Comparison of ENCODE assay signal across 8 cellular contexts in the genomic region with DNA sequence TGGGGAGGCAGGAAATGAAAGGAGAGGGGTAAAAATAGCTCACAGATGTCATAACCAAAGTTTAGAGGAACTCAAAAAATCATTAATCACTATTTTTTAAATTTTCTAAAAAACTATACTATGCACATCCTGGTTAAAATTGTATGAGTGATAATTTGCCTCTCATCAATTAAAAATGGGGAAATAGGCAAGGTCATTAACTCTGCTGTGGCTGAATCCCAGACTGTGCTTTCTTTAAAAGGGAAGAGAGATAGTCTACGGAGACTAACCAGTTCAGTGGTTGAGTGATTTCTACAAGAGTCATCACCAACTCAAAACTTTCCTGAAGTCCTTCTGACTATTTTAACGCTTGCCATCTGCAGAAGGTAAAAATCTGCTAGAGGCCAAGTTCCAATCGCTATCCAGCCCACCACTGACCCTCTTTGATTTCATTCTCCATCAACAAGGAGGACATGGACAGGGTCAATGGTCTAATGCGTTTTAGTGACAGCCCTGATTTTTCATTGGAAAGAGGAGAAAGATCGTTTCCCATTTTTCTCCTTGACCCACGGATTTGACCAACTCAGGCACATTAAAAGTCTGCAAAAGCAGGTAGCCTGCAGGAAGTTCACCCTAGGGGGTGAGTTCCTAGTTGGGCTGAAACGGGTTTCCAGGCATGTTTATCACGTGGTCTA. TPM values are rescaled to one million over a fixed set of nuclear protein-coding genes. Genes with fewer than 3 reads are reported as not detected.
DNase-seq lines count a peak whose midpoint lies in the region; ATAC-seq and TF ChIP-seq lines count a peak whose summit lies in the region.

No MANE protein-coding gene starts in this region.

- H3F3A ChIP-seq in DOHH2 (ENCODE audit: control insufficient read depth, insufficient read depth), result no peaks in the 10 kb centered on the region

- peak; percentile 12 for ATAC-seq in GM21381 (IDR thresholded peaks at IDR 0.05; ENCODE audit: unreplicated experiment)
- ATAC-seq in HG03565 (IDR thresholded peaks at IDR 0.05; ENCODE audit: unreplicated experiment), result peak; percentile 13
- ATAC-seq in stimulated activated effector memory CD8-positive, alpha-beta T cell treated with anti-CD3 and anti-CD28 coated beads, Interleukin-12 subunit alpha, Interleukin-12 subunit beta, amount 100 ng/mL, for 72 hours, result no peak

- peak overlapping the region; percentile 85 for H3K4me3 ChIP-seq in DOHH2 (ENCODE audit: low read length)
- H3K4me3 ChIP-seq in iPS-18a (ENCODE audit: low read length), result peak overlapping the region; percentile 60

- peak overlapping the region; percentile 85 for H3K4me2 ChIP-seq in DOHH2 (ENCODE audit: low read length)

- peak overlapping the region; percentile 82 for H3K4me3 Mint-ChIP-seq in activated T-helper 1 cell treated with anti-CD3 and anti-CD28 coated beads, Interleukin-12 subunit alpha, Interleukin-12 subunit beta, Interleukin-2, Interleukin-4 antibody, amounts not matched to agents 30 ng/mL and 10 ng/mL and 1 ng/mL, durations not matched to agents 14 hours and 24 hours and 36 hours
- peak overlapping the region; percentile 71 for H3K4me3 Mint-ChIP-seq in stimulated activated effector memory CD8-positive, alpha-beta T cell treated with anti-CD3 and anti-CD28 coated beads, Interleukin-12 subunit alpha, Interleukin-12 subunit beta, amount 100 ng/mL, for 72 hours

- intact Hi-C loops in activated T-helper 1 cell treated with anti-CD3 and anti-CD28 coated beads, Interleukin-12 subunit alpha, Interleukin-12 subunit beta, Interleukin-2, Interleukin-4 antibody, amounts not matched to agents 30 ng/mL and 10 ng/mL and 1 ng/mL, durations not matched to agents 14 hours and 24 hours and 36 hours (cut with micrococcal nuclease), result loop anchor here (2.0 to 10.0 kb wide), 6 partner anchors 25 to 1781 kb away; no protein-coding TSS in a partner anchor

- no peaks in the 10 kb centered on the region for H4K20me1 ChIP-seq in DOHH2 (ENCODE audit: control insufficient read depth, insufficient read depth, low read depth, low read length)

- no peak for DNase-seq in activated T-helper 1 cell treated with anti-CD3 and anti-CD28 coated beads, Interleukin-12 subunit alpha, Interleukin-12 subunit beta, Interleukin-2, Interleukin-4 antibody, amounts not matched to agents 30 ng/mL and 10 ng/mL and 1 ng/mL, durations not matched to agents 14 hours and 24 hours and 36 hours (ENCODE audit: low spot score)
- DNase-seq in stimulated activated effector memory CD8-positive, alpha-beta T cell treated with anti-CD3 and anti-CD28 coated beads, Interleukin-12 subunit alpha, Interleukin-12 subunit beta, amount 100 ng/mL, for 72 hours (ENCODE audit: low spot score in 2 of 2), result peak in 1 of 2 donors; percentile 53
- DNase-seq in cerebellar cortex (ENCODE audit: low spot score), result no peak
- DNase-seq in NCI-H2196 treated with DMSO at 0.1 percent for 48 hours (lab: John Stamatoyannopoulos, UW; ENCODE audit: unreplicated experiment), result no peak

- no peaks in the 10 kb centered on the region for H3K9me2 ChIP-seq in DOHH2 (replicated peaks; ENCODE audit: control insufficient read depth, low read length)

- H3K9me3 Mint-ChIP-seq in activated T-helper 1 cell treated with anti-CD3 and anti-CD28 coated beads, Interleukin-12 subunit alpha, Interleukin-12 subunit beta, Interleukin-2, Interleukin-4 antibody, amounts not matched to agents 30 ng/mL and 10 ng/mL and 1 ng/mL, durations not matched to agents 14 hours and 24 hours and 36 hours, result peaks cover 11% of the 10 kb centered on the region
- H3K9me3 Mint-ChIP-seq in stimulated activated effector memory CD8-positive, alpha-beta T cell treated with anti-CD3 and anti-CD28 coated beads, Interleukin-12 subunit alpha, Interleukin-12 subunit beta, amount 100 ng/mL, for 72 hours, result no peaks in the 10 kb centered on the region

- peaks cover 14% of the 10 kb centered on the region for H3K9me3 ChIP-seq in DOHH2 (ENCODE audit: control insufficient read depth, insufficient read depth, low read length)
- H3K9me3 ChIP-seq in iPS-18a (ENCODE audit: control insufficient read depth, low read depth, low read length), result no peaks in the 10 kb centered on the region

- H3K36me3 Mint-ChIP-seq in activated T-helper 1 cell treated with anti-CD3 and anti-CD28 coated beads, Interleukin-12 subunit alpha, Interleukin-12 subunit beta, Interleukin-2, Interleukin-4 antibody, amounts not matched to agents 30 ng/mL and 10 ng/mL and 1 ng/mL, durations not matched to agents 14 hours and 24 hours and 36 hours (ENCODE audit: low read depth), result peaks cover 36% of the 10 kb centered on the region
- H3K36me3 Mint-ChIP-seq in stimulated activated effector memory CD8-positive, alpha-beta T cell treated with anti-CD3 and anti-CD28 coated beads, Interleukin-12 subunit alpha, Interleukin-12 subunit beta, amount 100 ng/mL, for 72 hours, result peaks cover 13% of the 10 kb centered on the region

- peaks cover 57% of the 10 kb centered on the region for H3K4me1 ChIP-seq in DOHH2 (ENCODE audit: control insufficient read depth, low read length)
- H3K4me1 ChIP-seq in iPS-18a (ENCODE audit: control insufficient read depth, low read depth, low read length), result no peaks in the 10 kb centered on the region

- peak overlapping the region; percentile 76 for H3K27ac Mint-ChIP-seq in activated T-helper 1 cell treated with anti-CD3 and anti-CD28 coated beads, Interleukin-12 subunit alpha, Interleukin-12 subunit beta, Interleukin-2, Interleukin-4 antibody, amounts not matched to agents 30 ng/mL and 10 ng/mL and 1 ng/mL, durations not matched to agents 14 hours and 24 hours and 36 hours
- peak overlapping the region; percentile 86 for H3K27ac Mint-ChIP-seq in stimulated activated effector memory CD8-positive, alpha-beta T cell treated with anti-CD3 and anti-CD28 coated beads, Interleukin-12 subunit alpha, Interleukin-12 subunit beta, amount 100 ng/mL, for 72 hours

- peak overlapping the region; percentile 76 for H3K9ac ChIP-seq in iPS-18a (ENCODE audit: low read length)

- no peaks in the 10 kb centered on the region for H3K27me3 Mint-ChIP-seq in activated T-helper 1 cell treated with anti-CD3 and anti-CD28 coated beads, Interleukin-12 subunit alpha, Interleukin-12 subunit beta, Interleukin-2, Interleukin-4 antibody, amounts not matched to agents 30 ng/mL and 10 ng/mL and 1 ng/mL, durations not matched to agents 14 hours and 24 hours and 36 hours (ENCODE audit: insufficient read depth)

- H3K36me3 ChIP-seq in DOHH2 (ENCODE audit: control insufficient read depth, low read length), result peaks cover 50% of the 10 kb centered on the region
- H3K36me3 ChIP-seq in iPS-18a (ENCODE audit: control insufficient read depth, low read depth, low read length), result no peaks in the 10 kb centered on the region

- no peak for TF ChIP-seq CTCF in DOHH2 (IDR thresholded peaks at IDR 0.05; ENCODE audit: low read depth, low read length, poor library complexity, severe bottlenecking)

- H3K27me3 ChIP-seq in DOHH2 (ENCODE audit: control insufficient read depth, low read length) (no peaks in the 10 kb centered on the region), iPS-18a (ENCODE audit: control insufficient read depth, insufficient read depth, low read length) (no peaks in the 10 kb centered on the region)

- H3K27ac ChIP-seq in DOHH2 (ENCODE audit: low read depth, low read length), result peak overlapping the region; percentile 81
- H3K27ac ChIP-seq in iPS-18a (ENCODE audit: low read length), result no peak overlapping the region

- peaks cover 62% of the 10 kb centered on the region for H3K79me2 ChIP-seq in DOHH2 (ENCODE audit: control insufficient read depth, low read length)

- H3K4me1 Mint-ChIP-seq in activated T-helper 1 cell treated with anti-CD3 and anti-CD28 coated beads, Interleukin-12 subunit alpha, Interleukin-12 subunit beta, Interleukin-2, Interleukin-4 antibody, amounts not matched to agents 30 ng/mL and 10 ng/mL and 1 ng/mL, durations not matched to agents 14 hours and 24 hours and 36 hours (ENCODE audit: low read depth), result peaks cover 63% of the 10 kb centered on the region
- peaks cover 52% of the 10 kb centered on the region for H3K4me1 Mint-ChIP-seq in stimulated activated effector memory CD8-positive, alpha-beta T cell treated with anti-CD3 and anti-CD28 coated beads, Interleukin-12 subunit alpha, Interleukin-12 subunit beta, amount 100 ng/mL, for 72 hours

RNA-seq across cellular contexts. Expression of a gene that starts 0.8 kb away (rescaled TPM):
- 30.3 and 31.0 TPM in 2 replicates for total RNA-seq in activated T-helper 1 cell treated with anti-CD3 and anti-CD28 coated beads, Interleukin-12 subunit alpha, Interleukin-12 subunit beta, Interleukin-2, Interleukin-4 antibody, amounts not matched to agents 30 ng/mL and 10 ng/mL and 1 ng/mL, durations not matched to agents 14 hours and 24 hours and 36 hours
